ENCODE assay signal across 12 cellular contexts in genomic region chr1:118963456-118964430, GRCh38. TPM values are rescaled to one million over a fixed set of nuclear protein-coding genes. Genes with fewer than 3 reads are reported as not detected.
DNase-seq lines count a peak whose midpoint lies in the region; ATAC-seq, FAIRE-seq and TF ChIP-seq lines count a peak whose summit lies in the region.
"Had no signal": no experiment of that assay in that cellular context is flagged by ENCODE, and none has a peak within 500 bp of the region (broad histone marks: within the 10 kb centered on the region; RNA-seq: fewer than 3 reads in every experiment).

No MANE protein-coding gene starts in this region.

- H3K36me3 ChIP-seq in lung (ENCODE audit: control insufficient read depth in 2 of 2, insufficient read depth in 2 of 2, low read length in 2 of 2) (no peaks in the 10 kb centered on the region), kidney (ENCODE audit: control insufficient read depth in 1 of 2, insufficient read depth in 2 of 2, low read length in 2 of 2) (no peaks in the 10 kb centered on the region)
- H3K36me3 ChIP-seq: esophagus squamous epithelium had no signal

- H3K4me1 ChIP-seq in lung (ENCODE audit: control insufficient read depth in 2 of 2, insufficient read depth in 2 of 2, low read length in 2 of 2) = no peaks in the 10 kb centered on the region
- H3K4me1 ChIP-seq in kidney (ENCODE audit: control insufficient read depth in 1 of 2, insufficient read depth in 1 of 2, low read depth in 1 of 2, low read length in 2 of 2) = peaks cover 2 to 5% of the 10 kb centered on the region in 2 donors
- H3K4me1 ChIP-seq: esophagus squamous epithelium had no signal

- ATAC-seq in lung (ENCODE audit: insufficient read depth, low FRiP score) = peak; percentile 48

- intact Hi-C loops in kidney (cut with DNase I) = no loop called here

- H3K9me3 ChIP-seq in lung (ENCODE audit: control insufficient read depth in 2 of 2, insufficient read depth in 1 of 2, low read length in 1 of 2) (peaks cover 0 to 2% of the 10 kb centered on the region in 2 donors), kidney (ENCODE audit: control insufficient read depth in 1 of 2, low read length in 2 of 2) (no peaks in the 10 kb centered on the region)
- H3K9me3 ChIP-seq: esophagus squamous epithelium had no signal

- H3K36me3 Mint-ChIP-seq in chondrocyte (ENCODE audit: low read depth) = peaks cover 7% of the 10 kb centered on the region

- peaks cover 8% of the 10 kb centered on the region for H3K9me3 Mint-ChIP-seq in chondrocyte (ENCODE audit: low read depth)

- no peak for FAIRE-seq in kidney (lab: Jason Lieb, UNC)

- TF ChIP-seq CTCF in chondrocyte (IDR thresholded peaks at IDR 0.05) (no peak), lung (IDR thresholded peaks at IDR 0.05; ENCODE audit: control extremely low read depth, extremely low read depth) (no peak), kidney (IDR thresholded peaks at IDR 0.05; ENCODE audit: borderline replicate concordance, extremely low read depth, insufficient read depth) (no peak)

- H3K27ac Mint-ChIP-seq in chondrocyte (ENCODE audit: unreplicated experiment) = peak overlapping the region; percentile 99

- WGBS in lung, 2 donors = 80 to 85% methylated on average over 3 of the region's 3 CpGs

- peaks cover 75% of the 10 kb centered on the region for H3K4me1 Mint-ChIP-seq in chondrocyte (ENCODE audit: low read depth)

- H3K27ac ChIP-seq in lung (ENCODE audit: low read depth in 1 of 2, low read length in 1 of 2) (no peak overlapping the region), kidney (ENCODE audit: low read depth in 2 of 2, low read length in 2 of 2) (no peak overlapping the region)
- H3K27ac ChIP-seq: esophagus squamous epithelium had no signal

- DNase-seq in AG20443 (ENCODE audit: low spot score) (peak; percentile 67), LoVo (ENCODE audit: low spot score) (peak; percentile 78), chondrocyte (ENCODE audit: low spot score) (no peak), lung (ENCODE audit: low spot score) (no peak), UCSD-AML1 (lab: John Stamatoyannopoulos, UW; ENCODE audit: unreplicated experiment) (no peak), kidney (no peak), NCI-H1092 (lab: John Stamatoyannopoulos, UW) (no peak)
- DNase-seq in activated CD8-positive, alpha-beta memory T cell treated with anti-CD3 and anti-CD28 coated beads for 24 hours = no peak
- DNase-seq: activated CD4-positive, alpha-beta T cell treated with anti-CD3 and anti-CD28 coated beads, Interleukin-2, amount 50 U/mL, for 1 hour; esophagus squamous epithelium; NCI-H1105 treated with DMSO at 0.1 percent for 48 hours; stimulated activated CD4-positive, alpha-beta T cell treated with anti-CD3 and anti-CD28 coated beads, Interleukin-2, amount 100 ng/mL, for 24 hours had no signal

- H3K4me3 ChIP-seq in lung (no peak overlapping the region), kidney (ENCODE audit: low read length in 2 of 2) (no peak overlapping the region)
- H3K4me3 ChIP-seq: esophagus squamous epithelium had no signal

- H3K9ac ChIP-seq in kidney (ENCODE audit: low read length in 2 of 2) = no peak overlapping the region

- no peaks in the 10 kb centered on the region for H3K27me3 ChIP-seq in lung (ENCODE audit: control insufficient read depth, insufficient read depth)

- H3K27me3 Mint-ChIP-seq in chondrocyte (ENCODE audit: low read depth) = no peaks in the 10 kb centered on the region

- no peak overlapping the region for H3K4me3 Mint-ChIP-seq in chondrocyte (ENCODE audit: unreplicated experiment)

RNA-seq across cellular contexts. Expression of gene TBX15, which starts 24.4 kb away (rescaled TPM):
- 4.9 to 41.0 TPM (median 37.9 TPM) in 3 replicates for total RNA-seq in chondrocyte
- total RNA-seq in lung = under 1 TPM; 0.28 to 0.31 TPM
- polyA plus RNA-seq in lung = under 1 TPM; 0.07 to 0.20 TPM
- 0.82 TPM for total RNA-seq in kidney
- polyA plus RNA-seq in kidney (ENCODE audit: insufficient read depth, low read depth, low replicate concordance) = not detected

Comparison
In these comparisons a context has a peak if more than half of its experiments do, and no peak if none do; other contexts are left out.
1. DNase-seq: peak in AG20443 (single experiment) and LoVo (single experiment); none in chondrocyte (single experiment), lung (single experiment), UCSD-AML1 (single experiment), activated CD8-positive, alpha-beta memory T cell treated with anti-CD3 and anti-CD28 coated beads for 24 hours (single experiment), kidney (single experiment) and NCI-H1092 (single experiment).